In the genomic region with DNA sequence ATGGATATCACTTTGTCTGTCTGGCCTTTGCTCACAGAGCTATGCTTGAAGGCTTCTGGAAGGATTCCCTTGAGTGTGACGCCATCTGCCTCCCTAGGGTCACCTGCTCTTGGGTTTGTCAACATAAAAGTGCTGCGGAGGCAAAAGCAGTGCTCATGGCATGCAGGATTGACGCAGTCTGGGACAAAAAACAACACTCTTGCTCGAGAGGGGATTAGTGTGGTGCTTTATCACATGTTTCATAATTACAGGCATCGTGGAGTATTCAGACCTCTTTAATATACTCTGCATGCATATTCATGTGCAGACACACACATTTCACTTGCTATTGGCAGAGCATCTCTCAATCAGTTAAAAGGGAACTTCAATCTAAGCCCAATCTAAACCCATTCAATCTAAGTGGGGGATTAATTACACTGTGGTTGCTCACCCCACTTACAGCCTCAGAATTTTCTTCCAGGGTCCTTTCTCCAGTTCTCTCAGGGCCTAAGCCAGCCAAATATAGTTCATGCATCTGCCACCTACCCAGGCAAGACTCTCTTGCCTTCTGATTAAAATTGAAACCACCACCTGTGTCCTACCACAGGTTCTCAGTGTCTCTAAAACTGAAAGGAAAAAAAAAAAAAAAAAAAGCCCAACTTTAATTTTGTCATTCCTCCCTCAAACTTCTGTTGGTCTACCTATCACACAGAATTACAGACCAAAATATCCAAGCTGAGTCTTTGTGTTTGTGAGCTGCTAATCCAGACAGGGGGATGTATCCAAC, we compare ENCODE assay signal across 1 cellular context.
TF ChIP-seq lines count a peak whose summit lies in the region.

No MANE protein-coding gene starts in this region.

TF ChIP-seq in GM12878, 131 proteins besides CTCF, POLR2A, EP300 and RAD21 (continued from another document):
- peak; percentile 66 for TF ChIP-seq CREM (IDR thresholded peaks at IDR 0.05; ENCODE audit: low read depth)
- peak; percentile 27; the same call in 1 of the 2 replicates for TF ChIP-seq ELK1 (IDR thresholded peaks at IDR 0.05; ENCODE audit: low read depth, low read length)
- peak; percentile 98 for TF ChIP-seq ZNF384 (IDR thresholded peaks at IDR 0.05; ENCODE audit: borderline replicate concordance, low read depth, low read length)
- no peak for TF ChIP-seq ZNF207 (IDR thresholded peaks at IDR 0.05; ENCODE audit: borderline replicate concordance)
- TF ChIP-seq TAF1 (IDR thresholded peaks at IDR 0.05; ENCODE audit: borderline replicate concordance, low read depth, low read length) = no peak
- TF ChIP-seq SREBF1 (IDR thresholded peaks at IDR 0.05; ENCODE audit: low read length) = 0 out of 2 replicates have a peak, but pooled peaks have one; percentile 40
- TF ChIP-seq JUND (IDR thresholded peaks at IDR 0.05; ENCODE audit: low read depth, low read length) = peak; percentile 88
- peak; percentile 71 for TF ChIP-seq MTA2 (IDR thresholded peaks at IDR 0.05; ENCODE audit: low read depth)
- TF ChIP-seq HSF1 (IDR thresholded peaks at IDR 0.05; ENCODE audit: low read depth, low read length) = no peak
- peak; percentile 93 for TF ChIP-seq MEF2A (IDR thresholded peaks at IDR 0.05; ENCODE audit: insufficient read depth, low read depth, low read length)
- TF ChIP-seq POLR2AphosphoS5 (IDR thresholded peaks at IDR 0.05; ENCODE audit: low read length) = 0 out of 2 replicates have a peak, but pooled peaks have one; percentile 27
- TF ChIP-seq USF2 (IDR thresholded peaks at IDR 0.05; ENCODE audit: borderline replicate concordance, low read depth, low read length) = no peak
- TF ChIP-seq CREB1 (IDR thresholded peaks at IDR 0.05; ENCODE audit: low read depth) = peak; percentile 67; the same call in 1 of the 2 replicates
- TF ChIP-seq RFX5 (IDR thresholded peaks at IDR 0.05; ENCODE audit: low read depth, low read length) = 0 out of 2 replicates have a peak, but pooled peaks have one; percentile 14
- TF ChIP-seq SIN3A (IDR thresholded peaks at IDR 0.05; ENCODE audit: low read depth, low read length) = no peak
- peak; percentile 93 for TF ChIP-seq TBL1XR1 (IDR thresholded peaks at IDR 0.05; ENCODE audit: low read depth, low read length)
- TF ChIP-seq PKNOX1 (IDR thresholded peaks at IDR 0.05) = peak; percentile 42; the same call in 1 of the 2 replicates
- peak in 1 of 2 experiments; percentile 63; a peak in 2 of 4 replicates for TF ChIP-seq ETV6 (conservative IDR thresholded peaks at IDR 0.05 in 1 of 2, IDR thresholded peaks at IDR 0.05 in 1 of 2; ENCODE audit: borderline replicate concordance in 1 of 2, low read depth in 1 of 2)
- peak; percentile 94 for TF ChIP-seq EED (IDR thresholded peaks at IDR 0.05; ENCODE audit: low read depth)
- TF ChIP-seq IKZF2 (IDR thresholded peaks at IDR 0.05) = peak; percentile 82 to 86
- TF ChIP-seq TCF12 (IDR thresholded peaks at IDR 0.05; ENCODE audit: low read depth, low read length) = peak; percentile 98
- TF ChIP-seq GATAD2B (conservative IDR thresholded peaks at IDR 0.05; ENCODE audit: low read depth) = 0 out of 2 replicates have a peak, but pooled peaks have one; percentile 37
- TF ChIP-seq CHD2 (IDR thresholded peaks at IDR 0.05; ENCODE audit: borderline replicate concordance, low read depth, low read length) = 0 out of 2 replicates have a peak, but pooled peaks have one; percentile 41
- TF ChIP-seq JUNB (IDR thresholded peaks at IDR 0.05) = peak; percentile 93
- peak; percentile 63; the same call in 1 of the 2 replicates for TF ChIP-seq BCL11A (IDR thresholded peaks at IDR 0.05; ENCODE audit: low read depth, low read length)
- no peak; the same call in 1 of the 2 replicates for TF ChIP-seq TARDBP (IDR thresholded peaks at IDR 0.05; ENCODE audit: borderline replicate concordance)
- TF ChIP-seq BHLHE40 (IDR thresholded peaks at IDR 0.05; ENCODE audit: borderline replicate concordance in 1 of 2, low read depth in 2 of 2, low read length in 1 of 2) = peak; percentile 62 to 71
- TF ChIP-seq IRF4 (IDR thresholded peaks at IDR 0.05; ENCODE audit: low read depth, low read length) = 0 out of 2 replicates have a peak, but pooled peaks have one; percentile 30
